In genomic region chr1:10776206-10776905, GRCh38 we compare ENCODE assay signal across 19 cellular contexts. TPM values are rescaled to one million over a fixed set of nuclear protein-coding genes. Genes with fewer than 3 reads are reported as not detected.
DNase-seq lines count a peak whose midpoint lies in the region; ATAC-seq and TF ChIP-seq lines count a peak whose summit lies in the region.
"Had no signal": no experiment of that assay in that cellular context is flagged by ENCODE, and none has a peak within 500 bp of the region (broad histone marks: within the 10 kb centered on the region; RNA-seq: fewer than 3 reads in every experiment).

No MANE protein-coding gene starts in this region.

- H3K9me3 ChIP-seq in MG63 (no peaks in the 10 kb centered on the region), esophagus muscularis mucosa (no peaks in the 10 kb centered on the region)
- H3K9me3 ChIP-seq: pancreas, thyroid gland had no signal

- peaks cover 7 to 53% (median 9%) of the 10 kb centered on the region in 4 donors for H3K4me1 ChIP-seq in esophagus muscularis mucosa

- TF ChIP-seq POLR2A in esophagus muscularis mucosa (IDR thresholded peaks at IDR 0.05; ENCODE audit: low read depth) = no peak

- no peaks in the 10 kb centered on the region for H3K4me1 Mint-ChIP-seq in activated naive CD8-positive, alpha-beta T cell treated with anti-CD3 and anti-CD28 coated beads for 36 hours
- H3K4me1 Mint-ChIP-seq: activated naive CD8-positive, alpha-beta T cell treated with anti-CD3 and anti-CD28 coated beads, Interleukin-2, amount 50 U/mL, for 24 hours had no signal

- H3K27ac Mint-ChIP-seq in activated naive CD8-positive, alpha-beta T cell treated with anti-CD3 and anti-CD28 coated beads for 36 hours = no peak overlapping the region
- H3K27ac Mint-ChIP-seq: activated naive CD8-positive, alpha-beta T cell treated with anti-CD3 and anti-CD28 coated beads, Interleukin-2, amount 50 U/mL, for 24 hours; activated T-cell treated with anti-CD3 and anti-CD28 coated beads, Interleukin-2, amount 50 U/mL, for 24 hours; GM23338; IgD-negative memory B cell had no signal

- no peaks in the 10 kb centered on the region for H3K27me3 Mint-ChIP-seq in activated naive CD8-positive, alpha-beta T cell treated with anti-CD3 and anti-CD28 coated beads for 36 hours
- H3K27me3 Mint-ChIP-seq: activated naive CD8-positive, alpha-beta T cell treated with anti-CD3 and anti-CD28 coated beads, Interleukin-2, amount 50 U/mL, for 24 hours had no signal

- no peak for ATAC-seq in HG03520 (IDR thresholded peaks at IDR 0.05; ENCODE audit: unreplicated experiment)
- ATAC-seq: activated naive CD8-positive, alpha-beta T cell treated with anti-CD3 and anti-CD28 coated beads, Interleukin-2, amount 50 U/mL, for 24 hours; GM23338; left colon; Panc1 had no signal

- H3K4me3 ChIP-seq in MG63 = no peak overlapping the region
- H3K4me3 ChIP-seq in esophagus muscularis mucosa = no peak overlapping the region
- H3K4me3 ChIP-seq: GM23338, pancreas, thyroid gland had no signal

- 81% methylated on average over 12 of the region's 13 CpGs for WGBS in esophagus muscularis mucosa

- TF ChIP-seq CTCF in esophagus muscularis mucosa (IDR thresholded peaks at IDR 0.05) = no peak

- no peak for TF ChIP-seq EP300 in esophagus muscularis mucosa (IDR thresholded peaks at IDR 0.05)

- H3K36me3 Mint-ChIP-seq in activated naive CD8-positive, alpha-beta T cell treated with anti-CD3 and anti-CD28 coated beads for 36 hours = no peaks in the 10 kb centered on the region
- H3K36me3 Mint-ChIP-seq: IgD-negative memory B cell had no signal

- H3K9me3 Mint-ChIP-seq in activated naive CD8-positive, alpha-beta T cell treated with anti-CD3 and anti-CD28 coated beads for 36 hours = no peaks in the 10 kb centered on the region
- H3K9me3 Mint-ChIP-seq: activated naive CD8-positive, alpha-beta T cell treated with anti-CD3 and anti-CD28 coated beads, Interleukin-2, amount 50 U/mL, for 24 hours; activated T-cell treated with anti-CD3 and anti-CD28 coated beads, Interleukin-2, amount 50 U/mL, for 24 hours; GM23338; IgD-negative memory B cell had no signal

- DNase-seq in NCI-H1417 (lab: John Stamatoyannopoulos, UW) (peak in 2 of 3 experiments; percentile 72 to 83), NCI-H1417 treated with DMSO at 0.1 percent for 48 hours (lab: John Stamatoyannopoulos, UW) (no peak), MG63 (peak; percentile 56), putamen (ENCODE audit: low spot score) (peak; percentile 14), esophagus muscularis mucosa (ENCODE audit: extremely low spot score) (no peak)
- DNase-seq in activated naive CD8-positive, alpha-beta T cell treated with anti-CD3 and anti-CD28 coated beads for 36 hours = no peak
- DNase-seq: activated CD4-positive, alpha-beta T cell treated with anti-CD3 and anti-CD28 coated beads, Interleukin-2, amount 50 U/mL, for 48 hours; activated naive CD8-positive, alpha-beta T cell treated with anti-CD3 and anti-CD28 coated beads, Interleukin-2, amount 50 U/mL, for 24 hours; activated T-cell treated with anti-CD3 and anti-CD28 coated beads, Interleukin-2, amount 50 U/mL, for 24 hours; C1 segment of cervical spinal cord; effector CD8-positive, alpha-beta T cell; left colon had no signal

- H3K27ac ChIP-seq in angular gyrus (ENCODE audit: low read depth, low read length) (peak overlapping the region; percentile 23), esophagus muscularis mucosa (replicated peaks in 1 of 4) (no peak overlapping the region)
- H3K27ac ChIP-seq: pancreas, thyroid gland had no signal

- H3K27me3 ChIP-seq in MG63 (no peaks in the 10 kb centered on the region), esophagus muscularis mucosa (peaks cover 0 to 5% (median 0%) of the 10 kb centered on the region in 4 donors)
- H3K27me3 ChIP-seq: pancreas, thyroid gland had no signal

- H3K36me3 ChIP-seq in MG63 = no peaks in the 10 kb centered on the region
- H3K36me3 ChIP-seq in esophagus muscularis mucosa = no peaks in the 10 kb centered on the region
- H3K36me3 ChIP-seq: pancreas, thyroid gland had no signal

- intact Hi-C loops in esophagus muscularis mucosa (cut with DNase I) = no loop called here

- no peak overlapping the region for H3K4me3 Mint-ChIP-seq in activated naive CD8-positive, alpha-beta T cell treated with anti-CD3 and anti-CD28 coated beads for 36 hours
- H3K4me3 Mint-ChIP-seq: activated naive CD8-positive, alpha-beta T cell treated with anti-CD3 and anti-CD28 coated beads, Interleukin-2, amount 50 U/mL, for 24 hours; activated T-cell treated with anti-CD3 and anti-CD28 coated beads, Interleukin-2, amount 50 U/mL, for 24 hours; GM23338 had no signal

RNA-seq across cellular contexts. Expression of gene CASZ1, which starts 20.1 kb away (rescaled TPM):
- total RNA-seq in MG63 (2014; rRNA removed; shearing (Covaris generic); ENCODE audit: low replicate concordance) = 1.1 and 1.2 TPM in 2 replicates
- total RNA-seq in activated naive CD8-positive, alpha-beta T cell treated with anti-CD3 and anti-CD28 coated beads for 36 hours = 1 to 10 TPM; 2.2 to 2.3 TPM
- total RNA-seq in esophagus muscularis mucosa = 10 to 100 TPM; 21.9 to 60.2 (median 29.6) TPM

Comparison
In these comparisons a context has a peak if more than half of its experiments do, and no peak if none do; other contexts are left out.
1. DNase-seq: peak in NCI-H1417 (2 of 3), MG63 (single experiment) and putamen (single experiment); none in NCI-H1417 treated with DMSO at 0.1 percent for 48 hours (single experiment), activated naive CD8-positive, alpha-beta T cell treated with anti-CD3 and anti-CD28 coated beads for 36 hours (single experiment) and esophagus muscularis mucosa (single experiment).
2. RNA of gene CASZ1, which starts 20.1 kb away (total RNA-seq): 21.9 to 60.2 TPM in esophagus muscularis mucosa; 2.2 to 2.3 TPM in activated naive CD8-positive, alpha-beta T cell treated with anti-CD3 and anti-CD28 coated beads for 36 hours and 1.1 to 1.2 TPM in MG63; every median in the first group is over 4 times any median in the second.